ENCODE assay signal across 29 cellular contexts in genomic region chr4:7999695-8000094, GRCh38.
"Had no signal": no experiment of that assay in that cellular context is flagged by ENCODE, and none has a peak within 500 bp of the region (broad histone marks: within the 10 kb centered on the region; RNA-seq: fewer than 3 reads in every experiment).

No MANE protein-coding gene starts in this region.

- H3K27ac Mint-ChIP-seq: naive B cell; naive thymus-derived CD8-positive, alpha-beta T cell; natural killer cell treated with Interleukin-12 subunit alpha and Interleukin-12 subunit beta and Interleukin-15 and Interleukin-18, amount 100 ng/mL, for 72 hours; nephron progenitor cell; stimulated activated memory B cell treated with anti-CD40 and anti-IgM and Interleukin-4, amounts not matched to agents 10 μg/mL and 1 μg/mL and 100 μg/mL, for 72 hours; type B pancreatic cell had no signal

- H3K4me3 ChIP-seq: pancreas, prostate gland, right lobe of liver, sigmoid colon, spleen, suprapubic skin, testis, tibial artery, transverse colon, upper lobe of right lung, uterus had no signal

- H3K36me3 ChIP-seq: pancreas, prostate gland, right lobe of liver, transverse colon, upper lobe of right lung, uterus had no signal

- H3K9me3 Mint-ChIP-seq: natural killer cell treated with Interleukin-12 subunit alpha and Interleukin-12 subunit beta and Interleukin-15 and Interleukin-18, amount 100 ng/mL, for 72 hours; neural crest cell; stimulated activated memory B cell treated with anti-CD40 and anti-IgM and Interleukin-4, amounts not matched to agents 10 μg/mL and 1 μg/mL and 100 μg/mL, for 72 hours; stimulated activated naive CD8-positive, alpha-beta T cell treated with anti-CD3 and anti-CD28 coated beads, Interleukin-15, amount 100 ng/mL, for 72 hours; type B pancreatic cell had no signal

- H3K9me3 ChIP-seq: pancreas, prostate gland, right lobe of liver, sigmoid colon, suprapubic skin, testis, tibial artery, transverse colon, upper lobe of right lung had no signal

- H3K36me3 Mint-ChIP-seq: naive B cell; natural killer cell treated with Interleukin-12 subunit alpha and Interleukin-12 subunit beta and Interleukin-15 and Interleukin-18, amount 100 ng/mL, for 72 hours; type B pancreatic cell had no signal

- DNase-seq: naive B cell; naive thymus-derived CD8-positive, alpha-beta T cell; nephron progenitor cell; occipital lobe; right lobe of liver; sigmoid colon; small intestine; spleen; stimulated activated CD4-positive, alpha-beta T cell treated with anti-CD3 and anti-CD28 coated beads, Interleukin-12 subunit alpha, Interleukin-12 subunit beta, amount 100 ng/mL, for 4 hours; stimulated activated CD4-positive, alpha-beta T cell treated with anti-CD3 and anti-CD28 coated beads, Interleukin-1b, Interleukin-23, amount 100 ng/mL, for 48 hours; stimulated activated CD4-positive, alpha-beta T cell treated with anti-CD3 and anti-CD28 coated beads, Interleukin-4, amount 100 ng/mL, for 1 hour; stimulated activated CD4-positive, alpha-beta T cell treated with anti-CD3 and anti-CD28 coated beads, Interleukin-4, amount 100 ng/mL, for 4 hours; stimulated activated CD8-positive, alpha-beta memory T cell treated with anti-CD3 and anti-CD28 coated beads, Interleukin-4, amount 100 ng/mL, for 48 hours; stimulated activated naive CD4-positive, alpha-beta T cell; stimulated activated naive CD8-positive, alpha-beta T cell treated with anti-CD3 and anti-CD28 coated beads, Interleukin-15, amount 100 ng/mL, for 72 hours; stimulated activated naive CD8-positive, alpha-beta T cell treated with anti-CD3 and anti-CD28 coated beads, Interleukin-15, Interleukin-2, amounts not matched to agents 100 U/mL and 50 U/mL, for 24 hours; substantia nigra; testis; tibial artery; transverse colon; upper lobe of right lung; uterus had no signal

- H3K27me3 ChIP-seq: pancreas, right lobe of liver, sigmoid colon, spleen, suprapubic skin, testis, tibial artery, transverse colon, upper lobe of right lung, uterus had no signal

- H3K4me3 Mint-ChIP-seq: naive B cell; naive thymus-derived CD8-positive, alpha-beta T cell; natural killer cell treated with Interleukin-12 subunit alpha and Interleukin-12 subunit beta and Interleukin-15 and Interleukin-18, amount 100 ng/mL, for 72 hours; nephron progenitor cell; neural crest cell; stimulated activated memory B cell treated with anti-CD40 and anti-IgM and Interleukin-4, amounts not matched to agents 10 μg/mL and 1 μg/mL and 100 μg/mL, for 72 hours; stimulated activated naive CD8-positive, alpha-beta T cell treated with anti-CD3 and anti-CD28 coated beads, Interleukin-15, amount 100 ng/mL, for 72 hours; type B pancreatic cell had no signal

- H3K4me1 ChIP-seq: pancreas, prostate gland, right lobe of liver, sigmoid colon, spleen, suprapubic skin, testis, tibial artery, transverse colon, upper lobe of right lung, uterus had no signal

- H3K4me1 Mint-ChIP-seq: naive B cell; naive thymus-derived CD8-positive, alpha-beta T cell; stimulated activated memory B cell treated with anti-CD40 and anti-IgM and Interleukin-4, amounts not matched to agents 10 μg/mL and 1 μg/mL and 100 μg/mL, for 72 hours; stimulated activated naive CD8-positive, alpha-beta T cell treated with anti-CD3 and anti-CD28 coated beads, Interleukin-15, amount 100 ng/mL, for 72 hours had no signal

- H3K27ac ChIP-seq: pancreas, prostate gland, right lobe of liver, sigmoid colon, spleen, suprapubic skin, testis, tibial artery, transverse colon, upper lobe of right lung, uterus had no signal

- H3K27me3 Mint-ChIP-seq: stimulated activated naive CD8-positive, alpha-beta T cell treated with anti-CD3 and anti-CD28 coated beads, Interleukin-15, amount 100 ng/mL, for 72 hours had no signal
